In the genomic region with DNA sequence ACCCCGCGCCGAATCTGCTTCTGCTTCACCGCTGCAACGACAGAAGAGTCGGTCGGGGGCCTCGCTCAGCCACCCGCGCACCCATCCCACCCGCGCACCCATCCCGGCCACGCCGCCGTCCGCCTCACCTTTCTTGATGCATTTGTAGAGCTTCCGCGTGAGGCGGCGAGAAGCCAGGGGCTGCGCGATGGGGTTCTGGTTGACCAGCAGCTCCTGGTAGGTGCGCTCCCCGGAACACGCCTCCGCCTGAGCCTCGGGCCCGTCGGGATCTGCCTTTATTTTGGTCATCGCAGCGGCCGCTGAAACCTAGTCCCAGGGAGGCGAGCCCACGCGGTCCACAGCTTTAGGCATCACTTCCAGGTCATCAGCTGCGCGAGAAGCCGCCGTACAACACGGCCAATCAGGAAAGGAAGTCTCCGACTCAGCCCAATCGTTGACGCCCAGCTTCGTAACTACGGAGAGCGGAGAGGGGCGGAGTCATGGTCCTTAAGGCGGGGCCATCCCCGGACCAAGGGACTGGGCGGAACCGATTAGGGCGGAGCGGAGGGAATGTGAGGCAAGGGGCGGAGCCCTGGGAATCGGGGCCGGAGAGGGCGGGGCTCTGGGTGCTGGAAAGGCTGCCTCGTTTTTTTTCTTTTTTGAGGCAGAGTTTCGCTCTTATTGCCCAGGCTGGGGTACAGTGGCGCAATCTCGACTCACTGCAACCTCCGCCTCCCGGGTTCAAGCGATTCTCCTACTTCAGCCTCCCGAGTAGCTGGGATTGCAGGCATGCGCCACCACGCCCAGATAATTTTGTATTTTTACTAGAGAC, we compare ENCODE assay signal across 8 cellular contexts. TPM values are rescaled to one million over a fixed set of nuclear protein-coding genes. Genes with fewer than 3 reads are reported as not detected.
DNase-seq lines count a peak whose midpoint lies in the region; ATAC-seq, FAIRE-seq and TF ChIP-seq lines count a peak whose summit lies in the region.

A gene (minus strand): TSS at position 356 of the 811 bp plus-strand sequence. CDS start 68 bp downstream, at position 288.

- H3K4me1 ChIP-seq in adrenal gland (replicated peaks in 1 of 2) (peaks cover 20 to 27% of the 10 kb centered on the region in 2 donors), heart right ventricle (peaks cover 0 to 29% (median 20%) of the 10 kb centered on the region in 9 donors), upper lobe of left lung (peaks cover 8 to 24% (median 12%) of the 10 kb centered on the region in 4 donors)

- peak; percentile 95 for FAIRE-seq in GM12892 (lab: Jason Lieb, UNC)

- H3K4me3 ChIP-seq in adrenal gland = peak within 1 kb of the TSS; percentile 50 to 94 (median 66)
- H3K4me3 ChIP-seq in heart right ventricle = peak within 1 kb of the TSS; percentile 64 to 91 (median 82)
- H3K4me3 ChIP-seq in upper lobe of left lung = peak within 1 kb of the TSS; percentile 63 to 98 (median 84)

- H3K9me3 ChIP-seq in adrenal gland (replicated peaks in 1 of 3) (no peaks in the 10 kb centered on the region), heart right ventricle (no peaks in the 10 kb centered on the region), upper lobe of left lung (no peaks in the 10 kb centered on the region)

- peak; percentile 56; the same call in 1 of the 2 replicates for TF ChIP-seq POLR2A in GM12892 (IDR thresholded peaks at IDR 0.05; ENCODE audit: low read depth, low read length)
- peak; percentile 17 to 84 for TF ChIP-seq POLR2A in adrenal gland (IDR thresholded peaks at IDR 0.05)
- peak in 1 of 4 donors; percentile 68 for TF ChIP-seq POLR2A in upper lobe of left lung (IDR thresholded peaks at IDR 0.05)

- TF ChIP-seq EP300 in upper lobe of left lung (IDR thresholded peaks at IDR 0.05) = peak in 1 of 4 donors; percentile 87

- peaks cover 0 to 27% of the 10 kb centered on the region in 2 donors for H3K36me3 ChIP-seq in adrenal gland (replicated peaks in 1 of 2)
- peaks cover 0 to 31% (median 16%) of the 10 kb centered on the region in 9 donors for H3K36me3 ChIP-seq in heart right ventricle
- peaks cover 5 to 26% (median 19%) of the 10 kb centered on the region in 4 donors for H3K36me3 ChIP-seq in upper lobe of left lung

- H3K27me3 ChIP-seq in adrenal gland = no peaks in the 10 kb centered on the region
- no peaks in the 10 kb centered on the region for H3K27me3 ChIP-seq in heart right ventricle
- H3K27me3 ChIP-seq in upper lobe of left lung = no peaks in the 10 kb centered on the region

- 2 to 4% (median 3%) methylated on average over 23 to 68 of the region's 68 CpGs for WGBS in adrenal gland, 4 donors
- WGBS in heart right ventricle, 2 donors = 2 to 3% methylated on average over 68 of the region's 68 CpGs
- 2 to 4% methylated on average over 37 to 60 of the region's 68 CpGs for WGBS in upper lobe of left lung, 2 donors

- H3K27ac ChIP-seq in adrenal gland (peak within 1 kb of the TSS; percentile 37 to 87 (median 77)), heart right ventricle (peak within 1 kb of the TSS in 9 of 10 donors; percentile 40 to 79 (median 71)), upper lobe of left lung (peak within 1 kb of the TSS; percentile 65 to 77 (median 67))

- DNase-seq in GM12892 (ENCODE audit: insufficient read length) = peak; percentile 90
- DNase-seq in NCI-H146 (lab: John Stamatoyannopoulos, UW) = peak; percentile 95
- DNase-seq in T-helper 1 cell = peak; percentile 91 to 98 (median 96)
- peak; percentile 99 for DNase-seq in adrenal gland
- peak; percentile 98 to 99 for DNase-seq in heart right ventricle
- peak; percentile 99 to 100 (median 100) for DNase-seq in posterior cingulate gyrus
- peak; percentile 95 to 98 for DNase-seq in upper lobe of left lung

- ATAC-seq in HG02852 (IDR thresholded peaks at IDR 0.05; ENCODE audit: unreplicated experiment) (peak; percentile 96), heart right ventricle (peak; percentile 98 to 100 (median 99)), upper lobe of left lung (ENCODE audit: low FRiP score in 2 of 2) (peak; percentile 100)

- TF ChIP-seq CTCF in adrenal gland (IDR thresholded peaks at IDR 0.05) (no peak), heart right ventricle (IDR thresholded peaks at IDR 0.05) (no peak), upper lobe of left lung (IDR thresholded peaks at IDR 0.05) (peak in 1 of 6 experiments; percentile 11)

- intact Hi-C loops in adrenal gland (cut with DNase I) (no loop called here), heart right ventricle (cut with DNase I) (loop anchor here in 3 of 10 donors (2.0 to 5.0 kb wide), 3 partner anchors 23 to 41 kb away; a partner anchor contains a TSS), posterior cingulate gyrus (cut with DNase I) (no loop called here)

RNA-seq across cellular contexts. Expression of the gene that starts here (rescaled TPM):
- 162 TPM for polyA plus RNA-seq in GM12892 (2012; ENCODE audit: missing spikeins)
- 100 to 1,000 TPM in 6 of 8 donors, 10 to 100 TPM in 2; 70.6 to 269 (median 133) TPM for total RNA-seq in adrenal gland
- polyA plus RNA-seq in adrenal gland = 100 to 1,000 TPM in 1 of 3 donors, 10 to 100 TPM in 2; 65.2 to 106 (median 68.6) TPM
- 10 to 100 TPM; 66.7 to 95.8 (median 74.5) TPM for total RNA-seq in heart right ventricle
- polyA plus RNA-seq in heart right ventricle = 100 to 1,000 TPM in 1 of 2 donors, 10 to 100 TPM in 1; 59.8 to 272 TPM
- total RNA-seq in upper lobe of left lung = 100 to 1,000 TPM in 2 of 6 donors, 10 to 100 TPM in 4; 61.0 to 117 (median 86.9) TPM

Comparison
In these comparisons a context has a peak if more than half of its experiments do, and no peak if none do; other contexts are left out.
1. Peak in every context shown above with its lines: DNase-seq, ATAC-seq, H3K4me3 ChIP-seq and H3K27ac ChIP-seq.